ENCODE assay signal across 8 cellular contexts in the genomic region with DNA sequence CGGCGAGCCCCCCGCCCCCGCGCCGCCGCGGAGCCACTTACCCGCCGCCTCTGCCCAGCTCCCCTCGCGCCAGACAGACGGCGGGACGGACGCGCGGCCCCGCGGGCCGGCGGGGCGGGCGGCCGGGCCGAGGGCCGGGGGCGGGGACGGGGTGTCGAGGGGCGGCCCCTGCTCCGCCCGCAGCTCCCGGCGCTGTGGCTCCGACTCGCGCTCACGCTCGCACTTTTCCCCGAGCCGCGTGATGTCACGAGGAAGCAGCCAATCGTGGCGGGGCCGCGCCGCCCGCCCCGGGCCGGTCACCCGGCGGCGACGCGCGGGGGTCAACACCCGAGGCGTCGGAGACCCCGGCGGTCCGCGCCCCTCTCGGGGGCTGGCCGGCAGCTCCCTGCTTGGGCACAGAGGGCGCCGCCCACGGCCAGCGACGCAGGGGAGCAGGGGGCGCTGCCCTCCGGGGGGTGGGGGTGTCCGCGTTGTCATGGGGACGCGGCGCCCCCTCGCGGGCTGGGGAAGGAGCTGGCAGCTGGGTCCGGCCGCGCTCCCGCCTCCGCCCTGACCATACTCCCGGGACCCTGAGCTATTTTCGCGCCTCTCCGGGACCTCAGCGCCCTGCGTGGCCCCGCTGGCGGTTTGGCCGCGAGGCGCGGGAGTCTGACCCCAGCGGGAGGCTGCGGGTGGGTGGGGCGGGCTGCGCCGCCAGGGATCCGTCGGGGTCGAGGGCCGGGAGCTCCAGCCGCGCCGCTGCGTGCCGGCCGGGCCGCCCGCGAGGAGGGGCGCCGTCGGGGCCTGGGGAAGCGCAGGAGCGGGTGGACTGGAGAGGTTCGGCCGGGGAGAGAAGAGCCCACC. TPM values are rescaled to one million over a fixed set of nuclear protein-coding genes. Genes with fewer than 3 reads are reported as not detected.
DNase-seq lines count a peak whose midpoint lies in the region; FAIRE-seq and TF ChIP-seq lines count a peak whose summit lies in the region.

Gene CHRM4 (minus strand): TSS at position 199 of the 843 bp plus-strand sequence. CDS start 5,219 bp downstream, outside the sequence.

- H3K9me3 ChIP-seq in mesenchymal stem cell (ENCODE audit: control insufficient read depth, low read length), result no peaks in the 10 kb centered on the region

- no peak within 1 kb of the TSS for H2AK5ac ChIP-seq in mesenchymal stem cell (ENCODE audit: low read length, severe bottlenecking)

- H3K23ac ChIP-seq in mesenchymal stem cell (ENCODE audit: low read length in 2 of 2), result no peak within 1 kb of the TSS

- no peaks in the 10 kb centered on the region for H3K79me1 ChIP-seq in mesenchymal stem cell (replicated peaks; ENCODE audit: low read length, poor library complexity, severe bottlenecking)

- H3K14ac ChIP-seq in mesenchymal stem cell (ENCODE audit: low read length in 2 of 2), result no peak within 1 kb of the TSS

- H2BK15ac ChIP-seq in mesenchymal stem cell (ENCODE audit: low read depth, poor library complexity, severe bottlenecking), result no peak within 1 kb of the TSS

- H3K36me3 ChIP-seq in bronchial epithelial cell (ENCODE audit: control insufficient read depth, insufficient read depth, low read length) (no peaks in the 10 kb centered on the region), mesenchymal stem cell (ENCODE audit: control insufficient read depth in 1 of 2, insufficient read depth in 2 of 2, low read depth in 1 of 2, low read length in 2 of 2) (peaks cover 10 to 11% of the 10 kb centered on the region in 2 experiments)

- no peak within 1 kb of the TSS for H2AFZ ChIP-seq in mesenchymal stem cell (ENCODE audit: low read depth, low read length)

- H3K9ac ChIP-seq in mesenchymal stem cell (ENCODE audit: low read length), result no peak within 1 kb of the TSS

- H3K27me3 ChIP-seq in bronchial epithelial cell (ENCODE audit: control insufficient read depth, insufficient read depth, low read length), result peaks cover 28% of the 10 kb centered on the region
- peaks cover 45 to 49% of the 10 kb centered on the region in 2 experiments for H3K27me3 ChIP-seq in mesenchymal stem cell (ENCODE audit: control insufficient read depth in 1 of 2, insufficient read depth in 1 of 2, low read length in 2 of 2)

- TF ChIP-seq CTCF in bronchial epithelial cell (IDR thresholded peaks at IDR 0.05; ENCODE audit: insufficient read depth, low read length, severe bottlenecking), result peak; percentile 31

- no peak within 1 kb of the TSS for H3K18ac ChIP-seq in mesenchymal stem cell (ENCODE audit: low read depth in 1 of 2, low read length in 2 of 2)

- FAIRE-seq in bronchial epithelial cell (lab: Jason Lieb, UNC), result no peak

- no peak within 1 kb of the TSS for H3K27ac ChIP-seq in mesenchymal stem cell (ENCODE audit: low read length, poor library complexity, severe bottlenecking)

- no peak within 1 kb of the TSS for H3K4ac ChIP-seq in mesenchymal stem cell (ENCODE audit: low read depth in 1 of 2, low read length in 2 of 2)

- peaks cover 42% of the 10 kb centered on the region for H3K4me1 ChIP-seq in mesenchymal stem cell (ENCODE audit: control insufficient read depth, insufficient read depth, low read depth, low read length)

- no peak within 1 kb of the TSS for H2BK5ac ChIP-seq in mesenchymal stem cell (ENCODE audit: low read depth, low read length, poor library complexity, severe bottlenecking)

- H4K8ac ChIP-seq in mesenchymal stem cell (ENCODE audit: low read length), result no peak within 1 kb of the TSS

- H3K4me3 ChIP-seq in bronchial epithelial cell (ENCODE audit: low read depth, low read length), result peak within 1 kb of the TSS; percentile 29
- H3K4me3 ChIP-seq in mesenchymal stem cell (ENCODE audit: insufficient read depth in 1 of 2, low read depth in 1 of 2, low read length in 2 of 2), result peak within 1 kb of the TSS; percentile 53 to 67

- H2BK120ac ChIP-seq in mesenchymal stem cell (ENCODE audit: low read depth, low read length), result no peak within 1 kb of the TSS

- DNase-seq in DMS114 treated with DMSO at 0.1 percent for 48 hours (lab: John Stamatoyannopoulos, UW; ENCODE audit: unreplicated experiment) (peak; percentile 31), H4 (ENCODE audit: low spot score) (peak; percentile 67), NCI-H69 (lab: John Stamatoyannopoulos, UW) (peak; percentile 93), bronchial epithelial cell (ENCODE audit: low read depth) (no peak), mesenchymal stem cell (peak; percentile 69), activated gamma-delta T cell treated with Interleukin-2 at 50 U/mL for 16 hours (no peak), GOT3 (lab: John Stamatoyannopoulos, UW) (no peak), T-helper 9 cell (no peak)

- H3K4me2 ChIP-seq in mesenchymal stem cell (ENCODE audit: low read length, poor library complexity, severe bottlenecking), result peak within 1 kb of the TSS; percentile 96

- H2BK12ac ChIP-seq in mesenchymal stem cell (ENCODE audit: low read length in 2 of 2), result no peak within 1 kb of the TSS

- WGBS in mesenchymal stem cell, result 1% methylated on average over 56 of the region's 123 CpGs

- H4K91ac ChIP-seq in mesenchymal stem cell (ENCODE audit: low read length), result no peak within 1 kb of the TSS

RNA-seq across cellular contexts. Expression of gene CHRM4, which starts in this region (rescaled TPM):
- 0.33 and 0.48 TPM in 2 replicates for total RNA-seq in H4 (2014; rRNA removed; shearing (Covaris generic))
- total RNA-seq in bronchial epithelial cell, result not detected in 2 replicates
- 0.08 TPM for polyA plus RNA-seq in mesenchymal stem cell (2013, experiment 1 of 2)
- polyA plus RNA-seq in mesenchymal stem cell (2013, experiment 2 of 2), result 0.07 TPM

Comparison
In these comparisons a context has a peak if more than half of its experiments do, and no peak if none do; other contexts are left out.
1. Peak in DNase-seq in H4; RNA of the gene not detected or under 1 TPM.
2. DNase-seq: peak in DMS114 treated with DMSO at 0.1 percent for 48 hours (single experiment), NCI-H69 (single experiment) and mesenchymal stem cell (single experiment); none in bronchial epithelial cell (single experiment), activated gamma-delta T cell treated with Interleukin-2 at 50 U/mL for 16 hours (single experiment), GOT3 (single experiment) and T-helper 9 cell (single experiment).